In the genomic region with DNA sequence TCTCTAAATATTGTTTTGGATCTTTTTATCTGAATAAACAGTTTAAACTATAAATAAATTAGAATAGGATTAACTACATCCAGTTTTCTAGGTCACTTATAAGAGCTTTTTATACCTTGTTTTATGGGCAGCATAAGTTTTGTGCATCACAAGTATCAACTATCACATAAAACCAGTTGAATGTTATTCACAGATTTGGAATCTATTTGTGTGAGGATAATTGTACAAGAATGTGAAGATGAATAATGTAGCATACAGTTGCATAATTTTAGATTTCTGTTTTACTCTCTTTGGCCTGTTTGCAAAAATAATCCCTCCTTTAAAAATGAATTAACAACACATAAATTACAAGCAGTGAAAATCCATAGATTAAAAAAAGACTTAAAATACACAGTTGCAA, we compare ENCODE assay signal across 24 cellular contexts.
A peak's percentile ranks its signal among the peaks of the same experiment; 100 is the strongest.
DNase-seq lines count a peak whose midpoint lies in the region; ATAC-seq, FAIRE-seq and TF ChIP-seq lines count a peak whose summit lies in the region.
"Had no signal": no experiment of that assay in that cellular context is flagged by ENCODE, and none has a peak within 500 bp of the region (broad histone marks: within the 10 kb centered on the region; RNA-seq: fewer than 3 reads in every experiment).

No MANE protein-coding gene starts in this region.

- H3K4me1 ChIP-seq in GM23248 (ENCODE audit: insufficient read depth) = peaks cover 17% of the 10 kb centered on the region
- H3K4me1 ChIP-seq: A549, BE2C had no signal

- no peaks in the 10 kb centered on the region for H3K27me3 Mint-ChIP-seq in activated T-cell treated with anti-CD3 and anti-CD28 coated beads, Interleukin-2, amount 50 U/mL, for 72 hours (ENCODE audit: low read depth)
- H3K27me3 Mint-ChIP-seq: CD8-positive, alpha-beta memory T cell had no signal

- H3K27me3 ChIP-seq in GM23248 (replicated peaks; ENCODE audit: insufficient read depth) (no peaks in the 10 kb centered on the region), bronchial epithelial cell (ENCODE audit: control insufficient read depth, insufficient read depth, low read length) (no peaks in the 10 kb centered on the region)
- H3K27me3 ChIP-seq: BE2C had no signal

- H3K9ac ChIP-seq in GM23248 = no peak overlapping the region
- H3K9ac ChIP-seq: KMS-11, SK-N-SH had no signal

- no peak for ATAC-seq in activated T-cell treated with anti-CD3 and anti-CD28 coated beads, Interleukin-2, amount 50 U/mL, for 72 hours (replicated peaks in 1 of 2)
- no peak for ATAC-seq in HG02759 (IDR thresholded peaks at IDR 0.05; ENCODE audit: unreplicated experiment)
- ATAC-seq: A549, Panc1 had no signal

- no peaks in the 10 kb centered on the region for H4K20me1 ChIP-seq in GM23248 (ENCODE audit: insufficient read depth)

- peak overlapping the region; percentile 39 for H3K27ac ChIP-seq in GM23248
- no peak overlapping the region for H3K27ac ChIP-seq in coronary artery
- H3K27ac ChIP-seq: A549, HL-60, KMS-11 had no signal

- peaks cover 41% of the 10 kb centered on the region for H3K36me3 ChIP-seq in GM23248 (ENCODE audit: low read depth)
- peaks cover 4% of the 10 kb centered on the region for H3K36me3 ChIP-seq in bronchial epithelial cell (ENCODE audit: control insufficient read depth, insufficient read depth, low read length)

- DNase-seq in AG10803 (ENCODE audit: low read depth) = peak; percentile 49
- peak; percentile 64 for DNase-seq in GM23248
- DNase-seq in bronchial epithelial cell (ENCODE audit: low read depth) = peak; percentile 5
- peak; percentile 9 to 24 for DNase-seq in foreskin fibroblast
- no peak for DNase-seq in NOMO-1 treated with dmso at 0.1 percent for 144 hours (lab: John Stamatoyannopoulos, UW; ENCODE audit: unreplicated experiment)
- no peak for DNase-seq in activated T-cell treated with anti-CD3 and anti-CD28 coated beads, Interleukin-2, amount 50 U/mL, for 72 hours
- DNase-seq in coronary artery (ENCODE audit: low spot score) = no peak
- DNase-seq: BE2C; CD8-positive, alpha-beta memory T cell; DND-41; H7; MM.1S; NCI-H1105 treated with DMSO at 0.1 percent for 48 hours; NCI-H1930; NCI-H2171 treated with DMSO at 0.1 percent for 48 hours; NCI-H774; Right ventricle myocardium superior; SK-N-SH had no signal

- TF ChIP-seq CTCF in AG10803 (conservative IDR thresholded peaks at IDR 0.05; ENCODE audit: low read length) (no peak), bronchial epithelial cell (IDR thresholded peaks at IDR 0.05; ENCODE audit: insufficient read depth, low read length, severe bottlenecking) (no peak), foreskin fibroblast (IDR thresholded peaks at IDR 0.05; ENCODE audit: low read depth, low read length) (no peak), coronary artery (IDR thresholded peaks at IDR 0.05) (no peak)

- H3K9me3 ChIP-seq in GM23248 (ENCODE audit: low read depth) = no peaks in the 10 kb centered on the region
- H3K9me3 ChIP-seq: A549, BE2C, SK-N-SH had no signal

- H3K4me2 ChIP-seq in GM23248 (ENCODE audit: unreplicated experiment) = peak overlapping the region; percentile 36
- H3K4me2 ChIP-seq: A549, KMS-11, SK-N-SH had no signal

- H3K27ac Mint-ChIP-seq in activated T-cell treated with anti-CD3 and anti-CD28 coated beads, Interleukin-2, amount 50 U/mL, for 72 hours = no peak overlapping the region

- H3K4me1 Mint-ChIP-seq in activated T-cell treated with anti-CD3 and anti-CD28 coated beads, Interleukin-2, amount 50 U/mL, for 72 hours (ENCODE audit: low read depth) = no peaks in the 10 kb centered on the region
- H3K4me1 Mint-ChIP-seq: CD8-positive, alpha-beta memory T cell had no signal

- no peak overlapping the region for H3K4me3 Mint-ChIP-seq in activated T-cell treated with anti-CD3 and anti-CD28 coated beads, Interleukin-2, amount 50 U/mL, for 72 hours
- H3K4me3 Mint-ChIP-seq: CD8-positive, alpha-beta memory T cell had no signal

- H3F3A ChIP-seq in GM23248 (ENCODE audit: insufficient read depth) = peaks cover 11% of the 10 kb centered on the region; the same call in 1 of the 2 replicates

- H3K9me2 ChIP-seq in GM23248 (ENCODE audit: insufficient read depth) = no peaks in the 10 kb centered on the region
- H3K9me2 ChIP-seq: SK-N-SH had no signal

- no peak overlapping the region for H2AFZ ChIP-seq in GM23248

- in situ Hi-C loops in GM23248 (cut with MboI) = no loop called here

- H3K79me2 ChIP-seq in GM23248 (ENCODE audit: insufficient read depth) = no peaks in the 10 kb centered on the region; the same call in 1 of the 2 replicates

- no peak for FAIRE-seq in bronchial epithelial cell (lab: Jason Lieb, UNC)
- FAIRE-seq: A549, GM18507 had no signal

- no peak overlapping the region for H3K4me3 ChIP-seq in AG10803 (ENCODE audit: low read length)
- no peak overlapping the region for H3K4me3 ChIP-seq in GM23248
- H3K4me3 ChIP-seq in bronchial epithelial cell (ENCODE audit: low read depth, low read length) = no peak overlapping the region
- H3K4me3 ChIP-seq in foreskin fibroblast (ENCODE audit: low read depth in 1 of 2, low read length in 2 of 2) = no peak overlapping the region
- H3K4me3 ChIP-seq in coronary artery = no peak overlapping the region
- H3K4me3 ChIP-seq: A549 had no signal

- peaks cover 0 to 2% of the 10 kb centered on the region in 2 donors for H3K36me3 Mint-ChIP-seq in activated T-cell treated with anti-CD3 and anti-CD28 coated beads, Interleukin-2, amount 50 U/mL, for 72 hours (ENCODE audit: insufficient read depth in 2 of 2)

- no peaks in the 10 kb centered on the region for H3K9me3 Mint-ChIP-seq in activated T-cell treated with anti-CD3 and anti-CD28 coated beads, Interleukin-2, amount 50 U/mL, for 72 hours
- H3K9me3 Mint-ChIP-seq: CD8-positive, alpha-beta memory T cell had no signal

Comparison
In these comparisons a context has a peak if more than half of its experiments do, and no peak if none do; other contexts are left out.
1. DNase-seq: peak in AG10803 (single experiment), GM23248 (single experiment), bronchial epithelial cell (single experiment) and foreskin fibroblast (2 of 2); none in NOMO-1 treated with dmso at 0.1 percent for 144 hours (single experiment), activated T-cell treated with anti-CD3 and anti-CD28 coated beads, Interleukin-2, amount 50 U/mL, for 72 hours (0 of 2) and coronary artery (single experiment).